Comparison of ENCODE assay signal across 15 cellular contexts in genomic region chr5:158811921-158812320, GRCh38.
A peak's percentile ranks its signal among the peaks of the same experiment; 100 is the strongest.
DNase-seq lines count a peak whose midpoint lies in the region; ATAC-seq, FAIRE-seq and TF ChIP-seq lines count a peak whose summit lies in the region.
"Had no signal": no experiment of that assay in that cellular context is flagged by ENCODE, and none has a peak within 500 bp of the region (broad histone marks: within the 10 kb centered on the region; RNA-seq: fewer than 3 reads in every experiment).

No MANE protein-coding gene starts in this region.

- H2AFZ ChIP-seq in OCI-LY1 (ENCODE audit: low read length): no peak overlapping the region
- peak overlapping the region; percentile 47 for H2AFZ ChIP-seq in endothelial cell of umbilical vein (ENCODE audit: low read depth, low read length)

- in situ Hi-C loops in KBM-7 (cut with MboI; ENCODE audit: low pct_unique_long_range_greater_than_20kb, low sequenced_read_pairs): no loop called here

- H3K9me1 ChIP-seq in endothelial cell of umbilical vein (replicated peaks; ENCODE audit: control insufficient read depth, extremely low read depth, insufficient read depth, low read length): no peaks in the 10 kb centered on the region

- no peak for ATAC-seq in CD4-positive, alpha-beta T cell (ENCODE audit: poor library complexity)
- peak; percentile 14 for ATAC-seq in GM18511 (IDR thresholded peaks at IDR 0.05; ENCODE audit: unreplicated experiment)

- peak overlapping the region; percentile 48 for H3K4me3 ChIP-seq in OCI-LY1 (ENCODE audit: low read depth, low read length, poor library complexity, severe bottlenecking)
- no peak overlapping the region for H3K4me3 ChIP-seq in endothelial cell of umbilical vein (replicated peaks in 1 of 3; ENCODE audit: insufficient read depth in 1 of 3, low read depth in 1 of 3, low read length in 3 of 3)
- H3K4me3 ChIP-seq: esophagus squamous epithelium, thoracic aorta had no signal

- H4K20me1 ChIP-seq in OCI-LY1 (ENCODE audit: insufficient read depth, low read length) (no peaks in the 10 kb centered on the region), endothelial cell of umbilical vein (replicated peaks; ENCODE audit: control insufficient read depth, extremely low read depth, insufficient read depth, low read length) (no peaks in the 10 kb centered on the region)

- no peaks in the 10 kb centered on the region for H3K9me3 ChIP-seq in CD4-positive, alpha-beta T cell (ENCODE audit: control insufficient read depth, low read length)
- H3K9me3 ChIP-seq in OCI-LY1 (ENCODE audit: low read length) (no peaks in the 10 kb centered on the region), endothelial cell of umbilical vein (replicated peaks; ENCODE audit: control insufficient read depth, insufficient read depth, low read length) (no peaks in the 10 kb centered on the region)
- H3K9me3 ChIP-seq: esophagus squamous epithelium, thoracic aorta had no signal

- peaks cover 47% of the 10 kb centered on the region for H3K4me1 Mint-ChIP-seq in CD4-positive, alpha-beta T cell (ENCODE audit: low read depth)

- H3K79me2 ChIP-seq in OCI-LY1 (ENCODE audit: insufficient read depth, low read length): no peaks in the 10 kb centered on the region
- H3K79me2 ChIP-seq in endothelial cell of umbilical vein (ENCODE audit: control insufficient read depth, insufficient read depth, low read length): no peaks in the 10 kb centered on the region

- no peak for TF ChIP-seq CTCF in CD4-positive, alpha-beta T cell (IDR thresholded peaks at IDR 0.05)
- no peak for TF ChIP-seq CTCF in OCI-LY1 (IDR thresholded peaks at IDR 0.05; ENCODE audit: low read length)
- no peak for TF ChIP-seq CTCF in endothelial cell of umbilical vein (IDR thresholded peaks at IDR 0.05; ENCODE audit: extremely low read depth in 1 of 2, insufficient read depth in 1 of 2, low read depth in 1 of 2, low read length in 2 of 2)

- intact Hi-C loops in CD4-positive, alpha-beta T cell (cut with DNase I, micrococcal nuclease): no loop called here
- intact Hi-C loops in endothelial cell of umbilical vein (cut with micrococcal nuclease): loop anchor here (2.0 to 5.0 kb wide), 2 partner anchors 115 to 289 kb away; no protein-coding TSS in a partner anchor

- H3K4me2 ChIP-seq in OCI-LY1 (ENCODE audit: low read length) (peak overlapping the region; percentile 76), endothelial cell of umbilical vein (ENCODE audit: insufficient read depth, low read length) (peak overlapping the region; percentile 39)

- H3K27ac ChIP-seq in CD4-positive, alpha-beta T cell (ENCODE audit: low read depth, low read length): no peak overlapping the region
- H3K27ac ChIP-seq in OCI-LY1 (ENCODE audit: low read depth, low read length, poor library complexity, severe bottlenecking) (peak overlapping the region; percentile 96), endothelial cell of umbilical vein (ENCODE audit: insufficient read depth, low read depth, low read length) (peak overlapping the region; percentile 17)
- H3K27ac ChIP-seq: thoracic aorta had no signal

- no TSS peak for BruUV-seq in endothelial cell of umbilical vein (replicated peaks; lab: Mats Ljungman, UMichigan)

- H3K9me2 ChIP-seq in OCI-LY1 (ENCODE audit: low read depth, low read length): no peaks in the 10 kb centered on the region

- H3K27me3 Mint-ChIP-seq in CD4-positive, alpha-beta T cell: no peaks in the 10 kb centered on the region
- H3K27me3 Mint-ChIP-seq: dendritic cell treated with granulocyte-macrophage colony-stimulating factor and Interleukin-4, amounts not matched to agents 40 ng/mL and 50 ng/mL, for 4 days had no signal

- no peaks in the 10 kb centered on the region for H3K27me3 ChIP-seq in CD4-positive, alpha-beta T cell (ENCODE audit: control insufficient read depth, insufficient read depth, low read length)
- no peaks in the 10 kb centered on the region for H3K27me3 ChIP-seq in OCI-LY1 (ENCODE audit: insufficient read depth, low read length)
- no peaks in the 10 kb centered on the region for H3K27me3 ChIP-seq in endothelial cell of umbilical vein (ENCODE audit: control insufficient read depth in 2 of 2, insufficient read depth in 2 of 2, low read length in 2 of 2)
- H3K27me3 ChIP-seq: esophagus squamous epithelium had no signal

- peaks cover 93% of the 10 kb centered on the region for H3K4me1 ChIP-seq in OCI-LY1 (ENCODE audit: insufficient read depth, low read length, severe bottlenecking)
- H3K4me1 ChIP-seq in endothelial cell of umbilical vein (ENCODE audit: control insufficient read depth, extremely low read depth, insufficient read depth, low read length): peaks cover 13% of the 10 kb centered on the region

- no peaks in the 10 kb centered on the region for H3K36me3 Mint-ChIP-seq in CD4-positive, alpha-beta T cell (ENCODE audit: low read depth)

- H3K9ac ChIP-seq in OCI-LY1 (ENCODE audit: low read length): peak overlapping the region; percentile 52; the same call in 1 of the 2 replicates
- H3K9ac ChIP-seq in endothelial cell of umbilical vein (replicated peaks; ENCODE audit: extremely low read depth, insufficient read depth, low read length): no peak overlapping the region

- FAIRE-seq in endothelial cell of umbilical vein (lab: Jason Lieb, UNC): no peak

- H3K36me3 ChIP-seq in OCI-LY1 (ENCODE audit: insufficient read depth, low read length) (peaks cover 20% of the 10 kb centered on the region; the same call in 1 of the 2 replicates), endothelial cell of umbilical vein (ENCODE audit: control insufficient read depth in 2 of 2, extremely low read depth in 1 of 2, insufficient read depth in 2 of 2, low read length in 2 of 2) (no peaks in the 10 kb centered on the region)
- H3K36me3 ChIP-seq: esophagus squamous epithelium, thoracic aorta had no signal

- no peaks in the 10 kb centered on the region for H3K9me3 Mint-ChIP-seq in CD4-positive, alpha-beta T cell
- H3K9me3 Mint-ChIP-seq: neural crest cell had no signal

- no peak overlapping the region for H3K4me3 Mint-ChIP-seq in CD4-positive, alpha-beta T cell
- H3K4me3 Mint-ChIP-seq: dendritic cell treated with granulocyte-macrophage colony-stimulating factor and Interleukin-4, amounts not matched to agents 40 ng/mL and 50 ng/mL, for 4 days; neural crest cell had no signal

- TF ChIP-seq POLR2A in endothelial cell of umbilical vein (IDR thresholded peaks at IDR 0.05; ENCODE audit: low read depth, low read length): no peak

- DNase-seq in CD4-positive, alpha-beta T cell: no peak
- DNase-seq in endothelial cell of umbilical vein (ENCODE audit: low read depth, low spot score) (peak; percentile 10), KBM-7 (no peak), occipital lobe (lab: John Stamatoyannopoulos, UW) (no peak), OCI-M2 (lab: John Stamatoyannopoulos, UW; ENCODE audit: unreplicated experiment) (no peak)
- DNase-seq: head of caudate nucleus, IMR-90, NCI-H1092 treated with DMSO at 0.1 percent for 48 hours, SIG-M5 had no signal

- CTCF ChIA-PET in CD4-positive, alpha-beta T cell (lab: Charles Lee): no interaction called here
- CTCF ChIA-PET in endothelial cell of umbilical vein (lab: Charles Lee): interaction anchor here (0.7 kb wide), 1 partner anchor 101 kb away, joined by 3 read pairs; no protein-coding TSS in a partner anchor

- POLR2A ChIA-PET in CD4-positive, alpha-beta T cell (lab: Charles Lee): no interaction called here
- POLR2A ChIA-PET in endothelial cell of umbilical vein (lab: Charles Lee): no interaction called here

- H3K27ac Mint-ChIP-seq in CD4-positive, alpha-beta T cell: peak overlapping the region; percentile 80
- H3K27ac Mint-ChIP-seq: dendritic cell treated with granulocyte-macrophage colony-stimulating factor and Interleukin-4, amounts not matched to agents 40 ng/mL and 50 ng/mL, for 4 days had no signal

- no peaks in the 10 kb centered on the region for H3F3A ChIP-seq in OCI-LY1 (ENCODE audit: insufficient read depth, low read length)

- dilution Hi-C loops in endothelial cell of umbilical vein (cut with MboI; ENCODE audit: extremely low pct_ligation_motif_present, low sequenced_read_pairs): no loop called here

TF ChIP-seq in endothelial cell of umbilical vein, 7 proteins besides CTCF, POLR2A, EP300 and RAD21:
- TF ChIP-seq, protein P1, sequence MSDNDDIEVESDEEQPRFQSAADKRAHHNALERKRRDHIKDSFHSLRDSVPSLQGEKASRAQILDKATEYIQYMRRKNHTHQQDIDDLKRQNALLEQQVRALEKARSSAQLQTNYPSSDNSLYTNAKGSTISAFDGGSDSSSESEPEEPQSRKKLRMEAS (IDR thresholded peaks at IDR 0.05; ENCODE audit: insufficient read depth, insufficient read length): no peak
- TF ChIP-seq EZH2 (IDR thresholded peaks at IDR 0.05; ENCODE audit: borderline replicate concordance, low read depth, low read length, severe bottlenecking): no peak
- no peak for TF ChIP-seq GATA2 (IDR thresholded peaks at IDR 0.05; ENCODE audit: insufficient read depth, insufficient read length, low read depth, low read length)
- no peak for TF ChIP-seq POLR2AphosphoS5 (IDR thresholded peaks at IDR 0.05; ENCODE audit: insufficient read depth, low read depth, low read length)
- no peak for TF ChIP-seq JUN (IDR thresholded peaks at IDR 0.05; ENCODE audit: borderline replicate concordance, insufficient read depth, insufficient read length, low read depth)
- TF ChIP-seq FOS (IDR thresholded peaks at IDR 0.05; ENCODE audit: borderline replicate concordance, insufficient read depth, low read length): no peak
- no peak for TF ChIP-seq MYC (IDR thresholded peaks at IDR 0.05; ENCODE audit: low read depth, low read length)
